Comparison of ENCODE assay signal across 22 cellular contexts in the genomic region with DNA sequence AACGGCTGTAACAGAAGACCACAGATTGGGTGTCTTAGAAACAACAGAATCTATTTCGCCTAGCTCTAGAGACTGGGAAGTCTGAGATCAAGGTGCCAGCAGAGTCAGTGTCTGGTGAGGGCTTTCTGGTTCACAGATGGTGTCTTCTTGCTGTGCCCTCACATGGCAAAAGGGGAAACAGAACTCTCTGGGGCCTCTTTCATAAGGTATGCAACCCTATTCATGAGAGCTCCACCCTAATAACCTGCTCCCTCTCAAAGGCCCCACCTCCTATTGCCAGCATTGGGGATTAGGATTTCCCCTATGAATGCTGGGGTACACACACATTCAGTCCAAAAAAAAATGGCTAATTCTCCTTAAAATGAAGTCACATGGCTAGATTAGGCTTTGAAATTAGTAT. TPM values are rescaled to one million over a fixed set of nuclear protein-coding genes. Genes with fewer than 3 reads are reported as not detected.
DNase-seq lines count a peak whose midpoint lies in the region; ATAC-seq and TF ChIP-seq lines count a peak whose summit lies in the region.
"Had no signal": no experiment of that assay in that cellular context is flagged by ENCODE, and none has a peak within 500 bp of the region (broad histone marks: within the 10 kb centered on the region; RNA-seq: fewer than 3 reads in every experiment).

No MANE protein-coding gene starts in this region.

- H3K27ac Mint-ChIP-seq in naive B cell: peak overlapping the region in 4 of 6 donors; percentile 17 to 57 (median 37)
- H3K27ac Mint-ChIP-seq: activated naive CD4-positive, alpha-beta T cell treated with anti-CD3 and anti-CD28 coated beads, Interleukin-2, amount 10 ng/mL, durations not matched to agents 7 days and 5 days; naive thymus-derived CD4-positive, alpha-beta T cell had no signal

- no peaks in the 10 kb centered on the region for H3K27me3 Mint-ChIP-seq in naive B cell
- H3K27me3 Mint-ChIP-seq: activated naive CD4-positive, alpha-beta T cell treated with anti-CD3 and anti-CD28 coated beads, Interleukin-2, amount 10 ng/mL, durations not matched to agents 7 days and 5 days; naive thymus-derived CD4-positive, alpha-beta T cell had no signal

- TF ChIP-seq CTCF in OCI-LY7 (conservative IDR thresholded peaks at IDR 0.05; ENCODE audit: low read length) (no peak), tibial nerve (IDR thresholded peaks at IDR 0.05) (no peak)

- TF ChIP-seq POLR2A in tibial nerve (IDR thresholded peaks at IDR 0.05) (no peak), GM18505 (IDR thresholded peaks at IDR 0.05; ENCODE audit: borderline replicate concordance, extremely low read depth, insufficient read depth, insufficient read length) (no peak)

- CTCF ChIA-PET in OCI-LY7 (lab: Charles Lee; ENCODE audit: unreplicated experiment): no interaction called here

- POLR2A ChIA-PET in OCI-LY7 (lab: Charles Lee): interaction anchor here (0.5 to 5.3 kb wide), 10 partner anchors 8 to 197 kb away, joined by 3 to 39 read pairs (median 6); no protein-coding TSS in a partner anchor

- H3K4me1 ChIP-seq in OCI-LY7 (ENCODE audit: insufficient read depth, low read length, poor library complexity, severe bottlenecking) (peaks cover 74% of the 10 kb centered on the region), tibial nerve (peaks cover 0 to 10% (median 0%) of the 10 kb centered on the region in 4 donors), right cardiac atrium (ENCODE audit: control insufficient read depth, insufficient read depth, low read length) (no peaks in the 10 kb centered on the region)

- peaks cover 61% of the 10 kb centered on the region for H3K79me2 ChIP-seq in OCI-LY7 (ENCODE audit: insufficient read depth, low read depth, low read length)

- TF ChIP-seq EP300 in tibial nerve (IDR thresholded peaks at IDR 0.05): no peak

- ATAC-seq in GM18907 (IDR thresholded peaks at IDR 0.05; ENCODE audit: unreplicated experiment): peak; percentile 40
- peak; percentile 47 for ATAC-seq in HG02759 (IDR thresholded peaks at IDR 0.05; ENCODE audit: unreplicated experiment)
- ATAC-seq in naive B cell (ENCODE audit: low read depth in 2 of 2): peak; percentile 92 to 93
- ATAC-seq in right cardiac atrium: no peak
- ATAC-seq in GM18505 (IDR thresholded peaks at IDR 0.05; ENCODE audit: unreplicated experiment): no peak
- ATAC-seq: activated T-cell treated with anti-CD3 and anti-CD28 coated beads, Interleukin-2, amount 50 U/mL, for 72 hours; naive thymus-derived CD4-positive, alpha-beta T cell; Right ventricle myocardium inferior had no signal

- peak overlapping the region in 1 of 8 donors; percentile 0 for H3K4me3 Mint-ChIP-seq in naive B cell
- H3K4me3 Mint-ChIP-seq: activated naive CD4-positive, alpha-beta T cell treated with anti-CD3 and anti-CD28 coated beads, Interleukin-2, amount 10 ng/mL, durations not matched to agents 7 days and 5 days; activated T-cell treated with anti-CD3 and anti-CD28 coated beads, Interleukin-2, amount 50 U/mL, for 72 hours; naive thymus-derived CD4-positive, alpha-beta T cell had no signal

- H3K36me3 ChIP-seq in OCI-LY7 (ENCODE audit: insufficient read depth, low read length) (peaks cover 100% of the 10 kb centered on the region), tibial nerve (peaks cover 0 to 89% (median 30%) of the 10 kb centered on the region in 3 donors), H7 (replicated peaks; ENCODE audit: control insufficient read depth, insufficient read depth, low read length) (peaks cover 49% of the 10 kb centered on the region)

- H3K36me3 Mint-ChIP-seq in naive B cell: peaks cover 55 to 67% of the 10 kb centered on the region in 2 donors

- peaks cover 29% of the 10 kb centered on the region for H4K20me1 ChIP-seq in OCI-LY7 (ENCODE audit: insufficient read depth, low read length)

- H3K4me2 ChIP-seq in OCI-LY7 (ENCODE audit: low read length): peak overlapping the region; percentile 33

- BruUV-seq in OCI-LY7 (replicated peaks; lab: Mats Ljungman, UMichigan): no TSS peak

- H3K9me3 Mint-ChIP-seq in naive B cell: no peaks in the 10 kb centered on the region
- H3K9me3 Mint-ChIP-seq: activated naive CD4-positive, alpha-beta T cell treated with anti-CD3 and anti-CD28 coated beads, Interleukin-2, amount 10 ng/mL, durations not matched to agents 7 days and 5 days; activated T-cell treated with anti-CD3 and anti-CD28 coated beads, Interleukin-2, amount 50 U/mL, for 72 hours had no signal

- H3K9me3 ChIP-seq in OCI-LY7 (ENCODE audit: low read length) (no peaks in the 10 kb centered on the region), tibial nerve (no peaks in the 10 kb centered on the region), right cardiac atrium (ENCODE audit: control insufficient read depth, low read length) (no peaks in the 10 kb centered on the region)

- H3K27me3 ChIP-seq in tibial nerve (no peaks in the 10 kb centered on the region), right cardiac atrium (ENCODE audit: control insufficient read depth, insufficient read depth) (no peaks in the 10 kb centered on the region), H7 (ENCODE audit: control insufficient read depth, insufficient read depth, low read length) (no peaks in the 10 kb centered on the region)

- DNase-seq in OCI-LY7 (ENCODE audit: low spot score) (peak; percentile 57), naive B cell (peak; percentile 40), tibial nerve (ENCODE audit: low spot score in 2 of 2) (no peak), right cardiac atrium (no peak), H7 (no peak)
- DNase-seq: activated CD4-positive, CD25-positive, alpha-beta regulatory T cell treated with anti-CD3 and anti-CD28 coated beads, Interleukin-2, amount 50 U/mL, for 72 hours; activated naive CD4-positive, alpha-beta T cell treated with anti-CD3 and anti-CD28 coated beads, Interleukin-2, amount 10 ng/mL, durations not matched to agents 7 days and 5 days; activated T-cell treated with anti-CD3 and anti-CD28 coated beads, Interleukin-2, amount 50 U/mL, for 72 hours; aorta; caudate nucleus; EL; IMR-90; mesendoderm; naive thymus-derived CD4-positive, alpha-beta T cell; NCI-H187 treated with DMSO at 0.1 percent for 48 hours; NCI-H226; NCI-H748 treated with DMSO at 0.1 percent for 48 hours; T1000 had no signal

- 72 to 75% methylated on average over 2 of the region's 2 CpGs for WGBS in tibial nerve, 2 donors
- 83% methylated on average over 2 of the region's 2 CpGs for WGBS in right cardiac atrium

- H3K4me1 Mint-ChIP-seq in naive B cell: peaks cover 38 to 51% (median 42%) of the 10 kb centered on the region in 3 donors
- H3K4me1 Mint-ChIP-seq: activated naive CD4-positive, alpha-beta T cell treated with anti-CD3 and anti-CD28 coated beads, Interleukin-2, amount 10 ng/mL, durations not matched to agents 7 days and 5 days had no signal

- intact Hi-C loops in OCI-LY7 (cut with micrococcal nuclease; ENCODE audit: unreplicated experiment): no loop called here
- intact Hi-C loops in right cardiac atrium (cut with DNase I): no loop called here

- H2AFZ ChIP-seq in OCI-LY7 (ENCODE audit: low read length): no peak overlapping the region

- H3K4me3 ChIP-seq in OCI-LY7 (ENCODE audit: low read depth, low read length, poor library complexity, severe bottlenecking) (no peak overlapping the region), tibial nerve (no peak overlapping the region), right cardiac atrium (ENCODE audit: low read length) (no peak overlapping the region), H7 (ENCODE audit: insufficient read depth, low read depth, low read length) (no peak overlapping the region)

- H3K27ac ChIP-seq in OCI-LY7 (ENCODE audit: low read depth, low read length, poor library complexity, severe bottlenecking) (peak overlapping the region; percentile 39), tibial nerve (no peak overlapping the region), right cardiac atrium (ENCODE audit: low read length) (no peak overlapping the region)

- H3K9me2 ChIP-seq in OCI-LY7 (ENCODE audit: insufficient read depth, low read length): no peaks in the 10 kb centered on the region

RNA-seq across cellular contexts. Expression of a gene that starts 10.0 kb away (rescaled TPM):
- 280 and 319 TPM in 2 replicates for total RNA-seq in OCI-LY7 (2014; rRNA removed; shearing (Covaris generic))
- total RNA-seq in OCI-LY7 (2022) (312 and 363 TPM in 2 replicates), tibial nerve (100 to 1,000 TPM in 3 of 4 donors, 10 to 100 TPM in 1; 85.0 to 137 (median 110) TPM), right cardiac atrium (10 to 100 TPM; 47.0 to 59.5 (median 57.4) TPM)
- polyA plus RNA-seq in naive B cell (ENCODE audit: low read depth in 6 of 6) (100 to 1,000 TPM in 5 of 6 donors, 10 to 100 TPM in 1; 82.1 to 258 (median 205) TPM), right cardiac atrium (38.2 TPM)
- total RNA-seq in H7 (2014; rRNA removed; shearing (Covaris generic)): 179 and 194 TPM in 2 replicates

Comparison
In these comparisons a context has a peak if more than half of its experiments do, and no peak if none do; other contexts are left out.
1. ATAC-seq: peak in GM18907 (single experiment), HG02759 (single experiment) and naive B cell (2 of 2); none in right cardiac atrium (0 of 2) and GM18505 (single experiment).
2. DNase-seq: peak in OCI-LY7 (single experiment) and naive B cell (single experiment); none in tibial nerve (0 of 2), right cardiac atrium (0 of 3) and H7 (single experiment).